In genomic region chr3:67083277-67083676, GRCh38 we compare ENCODE assay signal across 9 cellular contexts.
DNase-seq lines count a peak whose midpoint lies in the region; ATAC-seq and TF ChIP-seq lines count a peak whose summit lies in the region.
"Had no signal": no experiment of that assay in that cellular context is flagged by ENCODE, and none has a peak within 500 bp of the region (broad histone marks: within the 10 kb centered on the region; RNA-seq: fewer than 3 reads in every experiment).

No MANE protein-coding gene starts in this region.

- H4K20me1 ChIP-seq in KMS-11 (ENCODE audit: insufficient read depth), result no peaks in the 10 kb centered on the region

- no peaks in the 10 kb centered on the region for H3K36me3 Mint-ChIP-seq in glutamatergic neuron (ENCODE audit: unreplicated experiment)

- no peak overlapping the region for H3K9ac ChIP-seq in KMS-11
- H3K9ac ChIP-seq: parathyroid adenoma had no signal

- TF ChIP-seq POLR2A in spleen (IDR thresholded peaks at IDR 0.05), result no peak

- ATAC-seq in GM21381 (IDR thresholded peaks at IDR 0.05; ENCODE audit: unreplicated experiment), result peak; percentile 69

- H3K4me1 Mint-ChIP-seq in glutamatergic neuron (ENCODE audit: low read depth, unreplicated experiment), result peaks cover 4% of the 10 kb centered on the region

- H3K4me2 ChIP-seq in KMS-11, result no peak overlapping the region

- H3K27me3 Mint-ChIP-seq in glutamatergic neuron (ENCODE audit: unreplicated experiment), result no peaks in the 10 kb centered on the region

- no peaks in the 10 kb centered on the region for H3K36me3 ChIP-seq in KMS-11 (ENCODE audit: insufficient read depth)
- no peaks in the 10 kb centered on the region for H3K36me3 ChIP-seq in spleen

- 6 to 12% (median 7%) methylated on average over 1 of the region's 1 CpG for WGBS in spleen, 5 donors

- no peak overlapping the region for H3K27ac ChIP-seq in KMS-11
- peak overlapping the region in 5 of 8 donors; percentile 13 to 47 (median 30) for H3K27ac ChIP-seq in spleen
- H3K27ac ChIP-seq: parathyroid adenoma had no signal

- peak; percentile 18 for DNase-seq in activated CD8-positive, alpha-beta memory T cell treated with anti-CD3 and anti-CD28 coated beads, Interleukin-2, amount 50 U/mL, for 4 hours
- DNase-seq in spleen (peak; percentile 57), DMS 273 (lab: John Stamatoyannopoulos, UW; ENCODE audit: unreplicated experiment) (no peak), NCI-H748 (lab: John Stamatoyannopoulos, UW; ENCODE audit: unreplicated experiment) (no peak), NCI-H345 treated with DMSO at 0.1 percent for 48 hours (lab: John Stamatoyannopoulos, UW; ENCODE audit: unreplicated experiment) (no peak), glutamatergic neuron (no peak)

- H2AFZ ChIP-seq in KMS-11 (ENCODE audit: low read depth), result peak overlapping the region; percentile 59
- H2AFZ ChIP-seq: parathyroid adenoma had no signal

- TF ChIP-seq CTCF in KMS-11 (conservative IDR thresholded peaks at IDR 0.05; ENCODE audit: low read depth, low read length), result no peak
- TF ChIP-seq CTCF in spleen (IDR thresholded peaks at IDR 0.05 in 8 of 11, conservative IDR thresholded peaks at IDR 0.05 in 3 of 11), result no peak
- no peak for TF ChIP-seq CTCF in glutamatergic neuron (IDR thresholded peaks at IDR 0.05; ENCODE audit: partially characterized antibody, unreplicated experiment)

- no peaks in the 10 kb centered on the region for H3K79me2 ChIP-seq in KMS-11 (ENCODE audit: insufficient read depth, low read depth)
- H3K79me2 ChIP-seq: parathyroid adenoma had no signal

- H3K4me3 ChIP-seq in KMS-11 (IDR thresholded peaks at IDR 0.05; ENCODE audit: insufficient read depth, low read depth, low read length) (no peak overlapping the region), spleen (peak overlapping the region in 1 of 8 donors; percentile 22)

- H3K9me3 Mint-ChIP-seq in glutamatergic neuron (ENCODE audit: unreplicated experiment), result no peaks in the 10 kb centered on the region

- H3K27me3 ChIP-seq in KMS-11 (ENCODE audit: insufficient read depth, low read depth), result no peaks in the 10 kb centered on the region
- no peaks in the 10 kb centered on the region for H3K27me3 ChIP-seq in spleen (replicated peaks in 1 of 7)

- H3K4me1 ChIP-seq in KMS-11 (ENCODE audit: low read depth, poor library complexity, severe bottlenecking) (peaks cover 7% of the 10 kb centered on the region), spleen (peaks cover 0 to 15% (median 7%) of the 10 kb centered on the region in 6 donors)
- H3K4me1 ChIP-seq: parathyroid adenoma had no signal

- H3K9me3 ChIP-seq in spleen, result peaks cover 0 to 53% (median 27%) of the 10 kb centered on the region in 8 donors

- no peak overlapping the region for H3K4me3 Mint-ChIP-seq in glutamatergic neuron (ENCODE audit: unreplicated experiment)

- H3K27ac Mint-ChIP-seq in glutamatergic neuron (ENCODE audit: unreplicated experiment), result no peak overlapping the region

- intact Hi-C loops in spleen (cut with DNase I; ENCODE audit: low total_unique reads), result no loop called here

Comparison
In these comparisons a context has a peak if more than half of its experiments do, and no peak if none do; other contexts are left out.
1. DNase-seq: peak in activated CD8-positive, alpha-beta memory T cell treated with anti-CD3 and anti-CD28 coated beads, Interleukin-2, amount 50 U/mL, for 4 hours (single experiment) and spleen (single experiment); none in DMS 273 (single experiment), NCI-H748 (single experiment), NCI-H345 treated with DMSO at 0.1 percent for 48 hours (single experiment) and glutamatergic neuron (single experiment).